9 cellular contexts compared by ENCODE assay signal in genomic region chr17:76862079-76862478, GRCh38. TPM values are rescaled to one million over a fixed set of nuclear protein-coding genes. Genes with fewer than 3 reads are reported as not detected.
"Had no signal": no experiment of that assay in that cellular context is flagged by ENCODE, and none has a peak within 500 bp of the region (broad histone marks: within the 10 kb centered on the region; RNA-seq: fewer than 3 reads in every experiment).

No MANE protein-coding gene starts in this region.

- H3K4me3 Mint-ChIP-seq: H9, HFFc6 had no signal

- H3K27ac Mint-ChIP-seq: H9, HFFc6 had no signal

- DNase-seq: GM23248, GOT3, H9, HCEC 1CT, HFFc6, IMR-90, KG1 had no signal

- ATAC-seq: K562 had no signal

- H3K4me3 ChIP-seq: GM23248, K562 had no signal

- H3K27ac ChIP-seq: GM23248 had no signal

- H3K9me3 Mint-ChIP-seq: HFFc6 had no signal

RNA-seq across cellular contexts. Expression of gene MGAT5B, which starts 6.1 kb away (rescaled TPM):
- total RNA-seq: HT-29 had no signal
